9 cellular contexts compared by ENCODE assay signal in genomic region chr19:13078897-13079541, GRCh38. TPM values are rescaled to one million over a fixed set of nuclear protein-coding genes. Genes with fewer than 3 reads are reported as not detected.
DNase-seq lines count a peak whose midpoint lies in the region; ATAC-seq and TF ChIP-seq lines count a peak whose summit lies in the region.
"Had no signal": no experiment of that assay in that cellular context is flagged by ENCODE, and none has a peak within 500 bp of the region (broad histone marks: within the 10 kb centered on the region; RNA-seq: fewer than 3 reads in every experiment).

No MANE protein-coding gene starts in this region.

- no peak for TF ChIP-seq POLR2A in transverse colon (IDR thresholded peaks at IDR 0.05)

- no peaks in the 10 kb centered on the region for H3K9me3 Mint-ChIP-seq in brain

- peaks cover 15% of the 10 kb centered on the region for H3K27me3 Mint-ChIP-seq in brain

- no peak for ATAC-seq in lung (ENCODE audit: insufficient read depth, low FRiP score)
- no peak for ATAC-seq in HG02970 (IDR thresholded peaks at IDR 0.05; ENCODE audit: low FRiP score, unreplicated experiment)
- ATAC-seq in GM21381 (IDR thresholded peaks at IDR 0.05; ENCODE audit: unreplicated experiment) = no peak

- intact Hi-C loops in transverse colon (cut with DNase I; ENCODE audit: low total_unique reads) = no loop called here

- in situ Hi-C loops in transverse colon (cut with MboI; ENCODE audit: low pct_ligation_motif_present in 1 of 4, low pct_unique_long_range_greater_than_20kb in 1 of 4, low sequenced_read_pairs in 3 of 4) = loop anchor here in 1 of 4 donors (25.0 kb wide), 1 partner anchor 92 kb away; the partner anchor contains the start of gene NFIX

- H3K36me3 ChIP-seq in lung (ENCODE audit: control insufficient read depth in 2 of 2, insufficient read depth in 2 of 2, low read length in 2 of 2) = peaks cover 0 to 42% of the 10 kb centered on the region in 2 donors
- peaks cover 0 to 1% (median 0%) of the 10 kb centered on the region in 4 donors for H3K36me3 ChIP-seq in transverse colon

- DNase-seq in NCI-H1092 treated with DMSO at 0.1 percent for 48 hours (lab: John Stamatoyannopoulos, UW) = peak; percentile 34
- DNase-seq in lung (ENCODE audit: low spot score) = no peak
- DNase-seq in transverse colon = peak; percentile 64
- no peak for DNase-seq in activated CD4-positive, alpha-beta T cell treated with anti-CD3 and anti-CD28 coated beads for 48 hours
- DNase-seq in islet precursor cell = no peak
- DNase-seq: NCI-H526 treated with DMSO at 0.1 percent for 48 hours had no signal

- TF ChIP-seq CTCF in brain (conservative IDR thresholded peaks at IDR 0.05) = no peak
- TF ChIP-seq CTCF in lung (IDR thresholded peaks at IDR 0.05; ENCODE audit: control extremely low read depth, extremely low read depth) = no peak
- TF ChIP-seq CTCF in transverse colon (IDR thresholded peaks at IDR 0.05) = no peak

- H3K9me3 ChIP-seq in lung (ENCODE audit: control insufficient read depth in 2 of 2, insufficient read depth in 1 of 2, low read length in 1 of 2) (no peaks in the 10 kb centered on the region), transverse colon (no peaks in the 10 kb centered on the region)

- H3K4me1 ChIP-seq in lung (ENCODE audit: control insufficient read depth in 2 of 2, insufficient read depth in 2 of 2, low read length in 2 of 2) (peaks cover 0 to 9% of the 10 kb centered on the region in 2 donors), transverse colon (peaks cover 41 to 47% (median 43%) of the 10 kb centered on the region in 4 donors)

- H3K27me3 ChIP-seq in lung (ENCODE audit: control insufficient read depth, insufficient read depth) (no peaks in the 10 kb centered on the region), transverse colon (no peaks in the 10 kb centered on the region)

- no peak overlapping the region for H3K4me3 ChIP-seq in lung
- no peak overlapping the region for H3K4me3 ChIP-seq in transverse colon

- H3K36me3 Mint-ChIP-seq in brain = no peaks in the 10 kb centered on the region

- 25 to 44% methylated on average over 10 to 12 of the region's 12 CpGs for WGBS in lung, 2 donors
- WGBS in transverse colon (ENCODE audit: low coverage in 1 of 2), 2 donors = 45% methylated on average over 12 of the region's 12 CpGs; no CpG with 5 or more reads in 1 of the 2 donors

- H3K4me1 Mint-ChIP-seq in brain = peaks cover 76% of the 10 kb centered on the region

- peak overlapping the region; percentile 45 to 84 for H3K27ac ChIP-seq in lung (ENCODE audit: low read depth in 1 of 2, low read length in 1 of 2)
- peak overlapping the region; percentile 83 to 91 (median 88) for H3K27ac ChIP-seq in transverse colon

- peak overlapping the region; percentile 87 to 99 (median 95) for H3K27ac Mint-ChIP-seq in brain

- peak overlapping the region in 3 of 5 experiments; percentile 33 to 74 (median 65) for H3K4me3 Mint-ChIP-seq in brain

- TF ChIP-seq EP300 in transverse colon (IDR thresholded peaks at IDR 0.05; ENCODE audit: low read depth) = no peak

RNA-seq across cellular contexts. Expression of gene LYL1, which starts 23.6 kb away (rescaled TPM):
- polyA plus RNA-seq in brain (ENCODE audit: insufficient read depth, low read depth, low replicate concordance) = 2.3 TPM
- total RNA-seq in lung = 10 to 100 TPM; 12.9 to 25.9 TPM
- polyA plus RNA-seq in lung = 10 to 100 TPM; 15.5 to 34.1 TPM
- total RNA-seq in transverse colon = 10 to 100 TPM in 3 of 4 donors, 1 to 10 TPM in 1; 4.5 to 33.4 (median 16.7) TPM

RNA-seq across cellular contexts. Expression of gene TRMT1, which starts 37.5 kb away (rescaled TPM):
- polyA plus RNA-seq in brain (ENCODE audit: insufficient read depth, low read depth, low replicate concordance) (25.9 TPM), lung (10 to 100 TPM; 46.1 to 48.2 TPM)
- total RNA-seq in lung (10 to 100 TPM; 14.4 to 41.4 TPM), transverse colon (100 to 1,000 TPM in 1 of 4 donors, 10 to 100 TPM in 3; 26.6 to 199 (median 60.7) TPM)

RNA-seq across cellular contexts. Expression of gene NACC1, which starts 39.0 kb away (rescaled TPM):
- polyA plus RNA-seq in brain (ENCODE audit: insufficient read depth, low read depth, low replicate concordance) (42.2 TPM), lung (10 to 100 TPM; 51.6 to 64.9 TPM)
- total RNA-seq in lung (10 to 100 TPM; 18.4 to 94.8 TPM), transverse colon (10 to 100 TPM; 31.6 to 54.2 (median 36.5) TPM)

Comparison
In these comparisons a context has a peak if more than half of its experiments do, and no peak if none do; other contexts are left out.
1. DNase-seq: peak in NCI-H1092 treated with DMSO at 0.1 percent for 48 hours (single experiment) and transverse colon (single experiment); none in lung (single experiment), activated CD4-positive, alpha-beta T cell treated with anti-CD3 and anti-CD28 coated beads for 48 hours (single experiment) and islet precursor cell (single experiment).